Comparison of ENCODE assay signal across 8 cellular contexts in genomic region chr21:33543505-33544129, GRCh38. TPM values are rescaled to one million over a fixed set of nuclear protein-coding genes. Genes with fewer than 3 reads are reported as not detected.
DNase-seq lines count a peak whose midpoint lies in the region; ATAC-seq and TF ChIP-seq lines count a peak whose summit lies in the region.

No MANE protein-coding gene starts in this region.

- H3K36me3 Mint-ChIP-seq in CD4-positive, alpha-beta memory T cell: peaks cover 9 to 48% of the 10 kb centered on the region in 2 donors
- H3K36me3 Mint-ChIP-seq in T-helper 17 cell (ENCODE audit: low read depth): peaks cover 5% of the 10 kb centered on the region
- peaks cover 83% of the 10 kb centered on the region for H3K36me3 Mint-ChIP-seq in stimulated activated effector memory CD8-positive, alpha-beta T cell treated with anti-CD3 and anti-CD28 coated beads, Interleukin-12 subunit alpha, Interleukin-12 subunit beta, amount 100 ng/mL, for 72 hours

- POLR2A ChIA-PET in CD4-positive, alpha-beta memory T cell (lab: Charles Lee; ENCODE audit: partially characterized antibody): interaction anchor here (0.7 to 4.7 kb wide), 30 partner anchors 8 to 945 kb away, joined by 3 to 93 read pairs (median 4); partner anchors contain the start of genes CFAP298, CRYZL1, DNAJC28 and DONSON

- no peak for DNase-seq in CD4-positive, alpha-beta memory T cell
- DNase-seq in T-helper 17 cell: peak in 1 of 3 donors; percentile 41
- DNase-seq in mucosa of descending colon: peak; percentile 81 to 86 (median 85)
- DNase-seq in stimulated activated effector memory CD8-positive, alpha-beta T cell treated with anti-CD3 and anti-CD28 coated beads, Interleukin-12 subunit alpha, Interleukin-12 subunit beta, amount 100 ng/mL, for 72 hours (ENCODE audit: low spot score in 2 of 2): peak in 1 of 2 donors; percentile 71
- DNase-seq in superior temporal gyrus (ENCODE audit: extremely low spot score): no peak

- ATAC-seq in HG02610 (IDR thresholded peaks at IDR 0.05; ENCODE audit: unreplicated experiment): peak; percentile 5
- ATAC-seq in T-helper 17 cell: no peak
- peak; percentile 53 for ATAC-seq in mucosa of descending colon
- ATAC-seq in stimulated activated effector memory CD8-positive, alpha-beta T cell treated with anti-CD3 and anti-CD28 coated beads, Interleukin-12 subunit alpha, Interleukin-12 subunit beta, amount 100 ng/mL, for 72 hours: no peak
- no peak for ATAC-seq in GM19351 (IDR thresholded peaks at IDR 0.05; ENCODE audit: unreplicated experiment)

- H3K4me3 ChIP-seq in CD4-positive, alpha-beta memory T cell (ENCODE audit: low read length in 2 of 2): peak overlapping the region; percentile 77 to 87
- peak overlapping the region; percentile 93 for H3K4me3 ChIP-seq in ectodermal cell (ENCODE audit: insufficient read depth, low read depth, low read length)
- peak overlapping the region; percentile 60 for H3K4me3 ChIP-seq in mucosa of descending colon

- TF ChIP-seq CTCF in mucosa of descending colon (IDR thresholded peaks at IDR 0.05): no peak

- 1% methylated on average over 26 of the region's 26 CpGs for WGBS in ectodermal cell, 2 experiments

- no peaks in the 10 kb centered on the region for H3K27me3 Mint-ChIP-seq in CD4-positive, alpha-beta memory T cell
- H3K27me3 Mint-ChIP-seq in T-helper 17 cell: no peaks in the 10 kb centered on the region

- peak overlapping the region; percentile 96 to 100 (median 98) for H3K4me3 Mint-ChIP-seq in CD4-positive, alpha-beta memory T cell
- peak overlapping the region; percentile 100 for H3K4me3 Mint-ChIP-seq in T-helper 17 cell
- H3K4me3 Mint-ChIP-seq in stimulated activated effector memory CD8-positive, alpha-beta T cell treated with anti-CD3 and anti-CD28 coated beads, Interleukin-12 subunit alpha, Interleukin-12 subunit beta, amount 100 ng/mL, for 72 hours: peak overlapping the region; percentile 90

- peaks cover 14% of the 10 kb centered on the region for H3K36me3 ChIP-seq in CD4-positive, alpha-beta memory T cell (ENCODE audit: insufficient read depth, low read length)
- peaks cover 17% of the 10 kb centered on the region for H3K36me3 ChIP-seq in ectodermal cell (ENCODE audit: control insufficient read depth, insufficient read depth, low read length)
- peaks cover 4% of the 10 kb centered on the region for H3K36me3 ChIP-seq in mucosa of descending colon (ENCODE audit: low read depth)

- peaks cover 0 to 4% (median 0%) of the 10 kb centered on the region in 8 donors for H3K9me3 Mint-ChIP-seq in CD4-positive, alpha-beta memory T cell
- H3K9me3 Mint-ChIP-seq in stimulated activated effector memory CD8-positive, alpha-beta T cell treated with anti-CD3 and anti-CD28 coated beads, Interleukin-12 subunit alpha, Interleukin-12 subunit beta, amount 100 ng/mL, for 72 hours: no peaks in the 10 kb centered on the region

- H3K27me3 ChIP-seq in CD4-positive, alpha-beta memory T cell (ENCODE audit: insufficient read depth, low read length): no peaks in the 10 kb centered on the region
- H3K27me3 ChIP-seq in ectodermal cell (ENCODE audit: control insufficient read depth, insufficient read depth, low read length, poor library complexity, severe bottlenecking): no peaks in the 10 kb centered on the region

- peak overlapping the region; percentile 99 for H3K27ac ChIP-seq in CD4-positive, alpha-beta memory T cell (ENCODE audit: low read depth, low read length)
- H3K27ac ChIP-seq in ectodermal cell (ENCODE audit: insufficient read depth, low read depth, low read length, poor library complexity, severe bottlenecking): peak overlapping the region; percentile 95

- intact Hi-C loops in CD4-positive, alpha-beta memory T cell (cut with micrococcal nuclease): loop anchor here (1.0 to 10.0 kb wide), 7 partner anchors 15 to 1504 kb away; partner anchors contain the start of genes ATP5PO, DONSON, IFNAR1 and RUNX1
- intact Hi-C loops in mucosa of descending colon (cut with DNase I, micrococcal nuclease): no loop called here

- H3K9me3 ChIP-seq in CD4-positive, alpha-beta memory T cell (ENCODE audit: control insufficient read depth in 1 of 2, low read length in 2 of 2): no peaks in the 10 kb centered on the region
- H3K9me3 ChIP-seq in T-helper 17 cell (ENCODE audit: control insufficient read depth, low read length, poor library complexity, severe bottlenecking) (no peaks in the 10 kb centered on the region), ectodermal cell (ENCODE audit: control insufficient read depth, low read length) (no peaks in the 10 kb centered on the region), mucosa of descending colon (no peaks in the 10 kb centered on the region)

- peaks cover 26 to 57% (median 39%) of the 10 kb centered on the region in 4 donors for H3K4me1 Mint-ChIP-seq in CD4-positive, alpha-beta memory T cell
- H3K4me1 Mint-ChIP-seq in T-helper 17 cell: peaks cover 33% of the 10 kb centered on the region
- H3K4me1 Mint-ChIP-seq in stimulated activated effector memory CD8-positive, alpha-beta T cell treated with anti-CD3 and anti-CD28 coated beads, Interleukin-12 subunit alpha, Interleukin-12 subunit beta, amount 100 ng/mL, for 72 hours: peaks cover 32% of the 10 kb centered on the region

- CTCF ChIA-PET in CD4-positive, alpha-beta memory T cell (lab: Charles Lee; ENCODE audit: partially characterized antibody): interaction anchor here (0.7 to 1.8 kb wide), 3 partner anchors 14 to 182 kb away, joined by 3 to 5 read pairs (median 3); no protein-coding TSS in a partner anchor

- peak overlapping the region; percentile 98 to 100 (median 100) for H3K27ac Mint-ChIP-seq in CD4-positive, alpha-beta memory T cell
- peak overlapping the region; percentile 100 for H3K27ac Mint-ChIP-seq in T-helper 17 cell
- H3K27ac Mint-ChIP-seq in stimulated activated effector memory CD8-positive, alpha-beta T cell treated with anti-CD3 and anti-CD28 coated beads, Interleukin-12 subunit alpha, Interleukin-12 subunit beta, amount 100 ng/mL, for 72 hours: peak overlapping the region; percentile 99

- H3K4me1 ChIP-seq in CD4-positive, alpha-beta memory T cell (ENCODE audit: insufficient read depth, low read length): peaks cover 55% of the 10 kb centered on the region
- H3K4me1 ChIP-seq in ectodermal cell (ENCODE audit: control insufficient read depth, insufficient read depth, low read length) (peaks cover 3% of the 10 kb centered on the region), mucosa of descending colon (ENCODE audit: low read depth) (peaks cover 26% of the 10 kb centered on the region)

RNA-seq across cellular contexts. Expression of gene SON, which starts 0.8 kb away (rescaled TPM):
- 100 to 1,000 TPM; 436 to 454 TPM for total RNA-seq in CD4-positive, alpha-beta memory T cell
- polyA plus RNA-seq in CD4-positive, alpha-beta memory T cell: 100 to 1,000 TPM; 314 to 639 TPM
- 100 to 1,000 TPM; 324 to 380 TPM for total RNA-seq in T-helper 17 cell
- polyA plus RNA-seq in ectodermal cell (2013, experiment 1 of 4): 200 TPM
- 246 TPM for polyA plus RNA-seq in ectodermal cell (2013, experiment 2 of 4)
- 180 TPM for polyA plus RNA-seq in ectodermal cell (2013, experiment 3 of 4)
- polyA plus RNA-seq in ectodermal cell (2013, experiment 4 of 4): 208 TPM
- 100 to 1,000 TPM; 240 to 293 (median 254) TPM for total RNA-seq in mucosa of descending colon

RNA-seq across cellular contexts. Expression of gene GART, which starts 1.7 kb away (rescaled TPM):
- total RNA-seq in CD4-positive, alpha-beta memory T cell: 10 to 100 TPM; 75.4 to 85.1 TPM
- 10 to 100 TPM; 56.1 to 57.7 TPM for polyA plus RNA-seq in CD4-positive, alpha-beta memory T cell
- total RNA-seq in T-helper 17 cell (10 to 100 TPM; 40.0 to 44.8 TPM), mucosa of descending colon (10 to 100 TPM; 45.5 to 57.2 (median 55.6) TPM)
- 110 TPM for polyA plus RNA-seq in ectodermal cell (2013, experiment 1 of 4)
- polyA plus RNA-seq in ectodermal cell (2013, experiment 2 of 4): 105 TPM
- polyA plus RNA-seq in ectodermal cell (2013, experiment 3 of 4): 73.8 TPM
- polyA plus RNA-seq in ectodermal cell (2013, experiment 4 of 4): 77.6 TPM

RNA-seq across cellular contexts. Expression of gene DONSON, which starts 44.9 kb away (rescaled TPM):
- total RNA-seq in CD4-positive, alpha-beta memory T cell: 10 to 100 TPM; 11.0 to 13.7 TPM
- polyA plus RNA-seq in CD4-positive, alpha-beta memory T cell: 1 to 10 TPM; 2.2 to 4.0 TPM
- total RNA-seq in T-helper 17 cell: 10 to 100 TPM in 1 of 2 donors, 1 to 10 TPM in 1; 8.9 to 10.0 TPM
- polyA plus RNA-seq in ectodermal cell (2013, experiment 1 of 4): 57.4 TPM
- polyA plus RNA-seq in ectodermal cell (2013, experiment 2 of 4): 54.5 TPM
- 53.4 TPM for polyA plus RNA-seq in ectodermal cell (2013, experiment 3 of 4)
- 57.4 TPM for polyA plus RNA-seq in ectodermal cell (2013, experiment 4 of 4)
- total RNA-seq in mucosa of descending colon: 10 to 100 TPM in 1 of 3 donors, 1 to 10 TPM in 2; 7.6 to 10.5 (median 9.6) TPM

RNA-seq across cellular contexts. Expression of gene DNAJC28, which starts 52.1 kb away (rescaled TPM):
- total RNA-seq in CD4-positive, alpha-beta memory T cell: 1 to 10 TPM; 1.3 to 1.6 TPM
- under 1 TPM; 0.56 to 0.98 TPM for polyA plus RNA-seq in CD4-positive, alpha-beta memory T cell
- total RNA-seq in T-helper 17 cell (under 1 TPM in 1 of 2 donors, not detected in 1; 0.47 TPM), mucosa of descending colon (1 to 10 TPM; 1.9 to 3.0 (median 2.9) TPM)
- 5.8 TPM for polyA plus RNA-seq in ectodermal cell (2013, experiment 1 of 4)
- 6.0 TPM for polyA plus RNA-seq in ectodermal cell (2013, experiment 2 of 4)
- polyA plus RNA-seq in ectodermal cell (2013, experiment 3 of 4): 5.4 TPM
- 4.8 TPM for polyA plus RNA-seq in ectodermal cell (2013, experiment 4 of 4)

Comparison
In these comparisons a context has a peak if more than half of its experiments do, and no peak if none do; other contexts are left out.
1. DNase-seq: peak in mucosa of descending colon (3 of 3); none in CD4-positive, alpha-beta memory T cell (0 of 5) and superior temporal gyrus (single experiment).
2. ATAC-seq: peak in HG02610 (single experiment) and mucosa of descending colon (single experiment); none in T-helper 17 cell (single experiment), stimulated activated effector memory CD8-positive, alpha-beta T cell treated with anti-CD3 and anti-CD28 coated beads, Interleukin-12 subunit alpha, Interleukin-12 subunit beta, amount 100 ng/mL, for 72 hours (single experiment) and GM19351 (single experiment).
3. Peak in every context shown above with its lines, with median percentiles within 50 percentile points of each other: H3K4me3 ChIP-seq, H3K27ac Mint-ChIP-seq and H3K4me3 Mint-ChIP-seq.